In the genomic region with DNA sequence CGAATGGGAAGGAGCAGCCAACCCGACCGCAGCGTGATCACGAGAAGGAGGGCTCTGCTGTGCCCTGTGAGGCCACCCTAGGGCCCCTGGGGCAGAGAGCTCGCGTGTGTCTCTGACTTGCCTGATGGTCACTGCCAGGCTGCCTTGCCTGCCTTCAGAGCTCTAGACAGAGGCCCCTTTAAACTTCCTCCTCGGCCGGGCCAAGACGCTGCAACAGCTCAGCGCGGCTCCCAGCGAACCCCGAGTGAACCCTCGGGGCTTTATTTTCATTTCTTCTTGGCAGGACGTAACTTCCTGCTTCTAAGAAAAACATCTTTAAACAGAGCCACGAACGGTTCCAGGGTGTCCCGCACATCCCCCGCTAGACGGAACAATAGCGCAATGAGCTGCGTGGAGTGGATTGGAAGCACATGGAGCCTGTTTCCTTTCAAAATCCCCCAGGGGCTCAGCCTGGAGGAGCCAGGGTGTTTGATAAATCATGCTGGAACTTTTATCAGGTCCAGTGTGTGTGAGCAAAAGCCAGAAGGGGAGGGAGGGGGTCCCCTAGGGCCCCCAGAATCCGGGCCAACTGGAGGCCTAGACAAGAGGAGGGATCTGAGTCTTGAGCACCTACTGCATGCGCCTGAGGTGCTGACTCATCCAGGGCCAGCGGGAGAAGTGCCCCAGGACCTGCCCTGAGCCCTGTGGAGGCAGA, we compare ENCODE assay signal across 8 cellular contexts.
DNase-seq lines count a peak whose midpoint lies in the region; ATAC-seq and TF ChIP-seq lines count a peak whose summit lies in the region.

No MANE protein-coding gene starts in this region.

- H3K36me3 Mint-ChIP-seq in immature natural killer cell: no peaks in the 10 kb centered on the region

- H3K4me3 Mint-ChIP-seq in immature natural killer cell: peak overlapping the region; percentile 59 to 78 (median 76)

- H3K4me3 ChIP-seq in astrocyte of the cerebellum (ENCODE audit: low read depth, low read length) (no peak overlapping the region), H7 (ENCODE audit: insufficient read depth, low read depth, low read length) (no peak overlapping the region)

- peaks cover 8 to 10% (median 8%) of the 10 kb centered on the region in 3 donors for H3K27me3 Mint-ChIP-seq in immature natural killer cell (ENCODE audit: low read depth in 3 of 3)

- no peak for ATAC-seq in HG02798 (IDR thresholded peaks at IDR 0.05; ENCODE audit: poor library complexity, unreplicated experiment)

- H3K9me3 Mint-ChIP-seq in immature natural killer cell: no peaks in the 10 kb centered on the region

- DNase-seq in AML-193 (lab: John Stamatoyannopoulos, UW) (peak; percentile 57 to 69), T follicular helper cell (ENCODE audit: low read depth) (peak; percentile 7), astrocyte of the cerebellum (ENCODE audit: low read depth) (peak; percentile 50), immature natural killer cell (no peak), DMS 273 (lab: John Stamatoyannopoulos, UW; ENCODE audit: unreplicated experiment) (no peak), H7 (no peak)
- DNase-seq in stimulated activated CD4-positive, alpha-beta T cell treated with anti-CD3 and anti-CD28 coated beads, Interleukin-12 subunit alpha, Interleukin-12 subunit beta, amount 100 ng/mL, for 4 hours: peak; percentile 26

- H3K27me3 ChIP-seq in H7 (ENCODE audit: control insufficient read depth, insufficient read depth, low read length): no peaks in the 10 kb centered on the region

- H3K4me1 Mint-ChIP-seq in immature natural killer cell: peaks cover 10 to 11% of the 10 kb centered on the region in 2 donors

- peak overlapping the region in 2 of 6 donors; percentile 28 to 30 for H3K27ac Mint-ChIP-seq in immature natural killer cell

- no peaks in the 10 kb centered on the region for H3K36me3 ChIP-seq in H7 (replicated peaks; ENCODE audit: control insufficient read depth, insufficient read depth, low read length)

- in situ Hi-C loops in astrocyte of the cerebellum (cut with HindIII; ENCODE audit: low sequenced_read_pairs): no loop called here

- TF ChIP-seq CTCF in astrocyte of the cerebellum (IDR thresholded peaks at IDR 0.05; ENCODE audit: low read depth, low read length, missing control alignments): no peak

Comparison
In these comparisons a context has a peak if more than half of its experiments do, and no peak if none do; other contexts are left out.
1. DNase-seq: peak in AML-193 (2 of 2), T follicular helper cell (single experiment), astrocyte of the cerebellum (single experiment) and stimulated activated CD4-positive, alpha-beta T cell treated with anti-CD3 and anti-CD28 coated beads, Interleukin-12 subunit alpha, Interleukin-12 subunit beta, amount 100 ng/mL, for 4 hours (single experiment); none in immature natural killer cell (0 of 3), DMS 273 (single experiment) and H7 (single experiment).